In genomic region chr7:111537134-111537533, GRCh38 we compare ENCODE assay signal across 1 cellular context.
TF ChIP-seq lines count a peak whose summit lies in the region.

No MANE protein-coding gene starts in this region.

TF ChIP-seq in HepG2, 621 proteins besides CTCF, POLR2A, EP300 and RAD21 (continued from another document):
- TF ChIP-seq ZNF275 (CRISPR knock-in tag; IDR thresholded peaks at IDR 0.05; ENCODE audit: borderline replicate concordance), result no peak
- no peak for TF ChIP-seq DNMT1 (CRISPR knock-in tag; IDR thresholded peaks at IDR 0.05)
- TF ChIP-seq ZHX2 (IDR thresholded peaks at IDR 0.05; ENCODE audit: low read depth), result no peak
- TF ChIP-seq ZHX2 (CRISPR knock-in tag; IDR thresholded peaks at IDR 0.05; ENCODE audit: borderline replicate concordance), result no peak
